Comparison of ENCODE assay signal across 26 cellular contexts in the genomic region with DNA sequence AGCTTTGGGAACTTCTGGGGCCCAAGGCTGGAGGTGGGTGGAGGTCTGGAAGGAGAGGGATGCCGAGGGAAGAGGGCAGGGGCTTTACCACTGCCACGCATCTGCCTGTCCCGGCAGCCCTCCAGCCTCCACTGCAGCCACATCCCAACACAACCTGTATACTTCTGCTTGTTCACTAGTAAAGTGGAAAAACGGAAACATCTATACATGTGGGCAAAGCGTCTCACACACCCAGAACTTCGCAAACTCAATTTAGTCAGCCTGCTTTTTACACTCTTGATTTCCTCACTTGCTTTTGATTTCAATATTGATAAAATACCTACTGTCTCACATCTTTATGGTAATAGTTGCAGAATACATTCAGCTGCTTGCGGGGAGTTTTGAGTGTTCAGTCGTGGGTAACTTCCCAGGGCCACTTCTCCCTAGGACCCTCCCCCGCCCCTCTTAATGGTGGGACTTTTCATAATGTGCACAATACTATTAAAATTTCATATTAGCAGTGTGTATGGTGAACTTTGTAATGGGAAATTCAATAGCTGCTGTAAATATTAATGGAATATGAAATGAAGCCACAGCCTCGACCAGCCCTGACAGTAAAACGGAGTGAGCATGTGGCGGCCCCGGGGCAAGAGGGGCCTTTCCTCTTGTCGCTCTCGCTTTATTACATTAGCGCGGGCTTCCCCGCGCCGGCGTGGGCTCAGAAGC.
DNase-seq lines count a peak whose midpoint lies in the region; ATAC-seq, FAIRE-seq and TF ChIP-seq lines count a peak whose summit lies in the region.
"Had no signal": no experiment of that assay in that cellular context is flagged by ENCODE, and none has a peak within 500 bp of the region (broad histone marks: within the 10 kb centered on the region; RNA-seq: fewer than 3 reads in every experiment).

No MANE protein-coding gene starts in this region.

- no peak for ATAC-seq in thoracic aorta (ENCODE audit: insufficient number of reproducible peaks, low FRiP score, low read depth)
- ATAC-seq in stimulated activated memory B cell treated with anti-CD40 and anti-IgM and Interleukin-4, amounts not matched to agents 10 μg/mL and 1 μg/mL and 100 μg/mL, for 72 hours, result no peak
- ATAC-seq: activated CD8-positive, alpha-beta memory T cell treated with anti-CD3 and anti-CD28 coated beads, Interleukin-2, amount 10 ng/mL, durations not matched to agents 7 days and 5 days; activated naive CD4-positive, alpha-beta T cell treated with anti-CD3 and anti-CD28 coated beads, Interleukin-2, amount 50 U/mL, for 72 hours; activated T-helper 17 cell treated with anti-CD3 and anti-CD28 coated beads, Interleukin-2, amount 50 U/mL, for 72 hours; left lung; natural killer cell; SK-N-SH treated with all-trans-retinoic acid at 6 μM for 48 hours had no signal

- no peak for FAIRE-seq in H1 (lab: Jason Lieb, UNC)
- FAIRE-seq: urothelium cell line had no signal

- H3K27me3 ChIP-seq in H9 (ENCODE audit: insufficient read depth, low read length), result peaks cover 95% of the 10 kb centered on the region
- peaks cover 84 to 100% (median 97%) of the 10 kb centered on the region in 4 experiments for H3K27me3 ChIP-seq in H1 (replicated peaks in 1 of 4; ENCODE audit: control insufficient read depth in 3 of 4, extremely low read depth in 1 of 4, insufficient read depth in 3 of 4, low read length in 3 of 4)
- peaks cover 35% of the 10 kb centered on the region for H3K27me3 ChIP-seq in thoracic aorta (replicated peaks; ENCODE audit: insufficient read depth)

- no peak overlapping the region for H2BK12ac ChIP-seq in H9 (ENCODE audit: insufficient read length, low read depth, low read length)
- no peak overlapping the region; the same call in 1 of the 2 replicates for H2BK12ac ChIP-seq in H1 (ENCODE audit: low read depth, low read length)

- H3K27ac Mint-ChIP-seq in H9 (no peak overlapping the region), nephron (no peak overlapping the region)
- H3K27ac Mint-ChIP-seq in stimulated activated memory B cell treated with anti-CD40 and anti-IgM and Interleukin-4, amounts not matched to agents 10 μg/mL and 1 μg/mL and 100 μg/mL, for 72 hours, result no peak overlapping the region
- H3K27ac Mint-ChIP-seq: activated CD8-positive, alpha-beta memory T cell treated with anti-CD3 and anti-CD28 coated beads, Interleukin-2, amount 10 ng/mL, durations not matched to agents 7 days and 5 days; activated naive CD4-positive, alpha-beta T cell treated with anti-CD3 and anti-CD28 coated beads, Interleukin-2, amount 50 U/mL, for 72 hours; activated T-helper 17 cell treated with anti-CD3 and anti-CD28 coated beads, Interleukin-2, amount 50 U/mL, for 72 hours; CD14-positive monocyte; HFFc6; IgD-negative memory B cell; natural killer cell; progenitor cell of endocrine pancreas had no signal

- WGBS in H9 (ENCODE audit: extremely low coverage, insufficient read length, low lambda C conversion rate), result no CpG with 5 or more reads among the region's 21 CpGs
- 6% methylated on average over 20 of the region's 21 CpGs; no CpG with 5 or more reads in 1 of the 2 experiments for WGBS in H1 (ENCODE audit: extremely low coverage in 1 of 2, insufficient coverage in 1 of 2, insufficient read length in 1 of 2, insufficient replicate concordance in 2 of 2, low coverage in 1 of 2, low lambda C conversion rate in 2 of 2, missing lambda C conversion rate in 1 of 2), 2 experiments

- H3K14ac ChIP-seq in H9 (ENCODE audit: insufficient read depth, low read length) (no peak overlapping the region), H1 (ENCODE audit: insufficient read length) (no peak overlapping the region)

- H3T11ph ChIP-seq in H9 (ENCODE audit: low read length), result no peak overlapping the region

- H3K4me1 ChIP-seq in H9 (ENCODE audit: insufficient read depth, low read length), result no peaks in the 10 kb centered on the region
- peaks cover 3 to 11% (median 4%) of the 10 kb centered on the region in 4 experiments; a peak in 5 of 7 replicates for H3K4me1 ChIP-seq in H1 (replicated peaks in 1 of 4; ENCODE audit: control insufficient read depth in 3 of 4, insufficient read depth in 4 of 4, low read length in 3 of 4)
- H3K4me1 ChIP-seq in thoracic aorta (ENCODE audit: control insufficient read depth in 1 of 2, low read depth in 2 of 2), result peaks cover 7 to 19% of the 10 kb centered on the region in 2 donors

- POLR2A ChIA-PET in H1 (lab: Charles Lee; ENCODE audit: partially characterized antibody), result interaction anchor here (1.0 to 1.9 kb wide), 4 partner anchors 47 to 78 kb away, joined by 3 to 8 read pairs (median 6); no protein-coding TSS in a partner anchor

- DNase-seq in H9 (no peak), H1 (ENCODE audit: low read depth in 1 of 2, low spot score in 2 of 2) (no peak), thoracic aorta (ENCODE audit: low spot score) (no peak), NCI-H774 (lab: John Stamatoyannopoulos, UW) (no peak), midbrain (lab: John Stamatoyannopoulos, UW) (no peak)
- DNase-seq: activated CD4-positive, alpha-beta T cell treated with anti-CD3 and anti-CD28 coated beads, Interleukin-2, amount 10 ng/mL, durations not matched to agents 7 days and 5 days; activated CD8-positive, alpha-beta memory T cell treated with anti-CD3 and anti-CD28 coated beads, Interleukin-2, amount 10 ng/mL, durations not matched to agents 7 days and 5 days; foreskin fibroblast; heart right ventricle; HFFc6; immature natural killer cell; natural killer cell; NCI-H2029 treated with DMSO at 0.1 percent for 48 hours; NCI-H345; sigmoid colon; stimulated activated CD8-positive, alpha-beta memory T cell treated with anti-CD3 and anti-CD28 coated beads, Interleukin-4, amount 100 ng/mL, for 48 hours had no signal

- H2AFZ ChIP-seq in H9 (ENCODE audit: low read length) (no peak overlapping the region), H1 (ENCODE audit: low read length) (no peak overlapping the region)

- H3K79me2 ChIP-seq in H9 (ENCODE audit: insufficient read depth, low read length), result no peaks in the 10 kb centered on the region
- H3K79me2 ChIP-seq in H1 (ENCODE audit: control insufficient read depth in 1 of 2, insufficient read depth in 2 of 2, low read length in 2 of 2), result no peaks in the 10 kb centered on the region

- H3K4me2 ChIP-seq in H9 (ENCODE audit: insufficient read depth, insufficient read length, low read length) (peak overlapping the region; percentile 26), H1 (ENCODE audit: insufficient read depth in 1 of 2, low read depth in 2 of 2, low read length in 2 of 2) (peak overlapping the region; percentile 54 to 70)

- H4K5ac ChIP-seq in H9 (ENCODE audit: insufficient read length, low read depth, low read length) (no peak overlapping the region), H1 (ENCODE audit: insufficient read length, low read depth, low read length) (no peak overlapping the region)

- no peak for TF ChIP-seq POLR2A in H1 (IDR thresholded peaks at IDR 0.05; ENCODE audit: control extremely low read depth in 1 of 2, low read depth in 2 of 2, low read length in 2 of 2)

- H3K9me3 ChIP-seq in H9 (ENCODE audit: control insufficient read depth, low read depth, low read length), result no peaks in the 10 kb centered on the region
- no peaks in the 10 kb centered on the region for H3K9me3 ChIP-seq in H1 (ENCODE audit: insufficient read depth in 2 of 2, low read depth in 1 of 2, low read length in 1 of 2)
- H3K9me3 ChIP-seq in thoracic aorta, result no peaks in the 10 kb centered on the region
- H3K9me3 ChIP-seq: heart right ventricle, left lung, sigmoid colon had no signal

- H3K4ac ChIP-seq in H9 (ENCODE audit: low read depth, low read length) (no peak overlapping the region), H1 (replicated peaks; ENCODE audit: insufficient read length, low read depth, low read length) (no peak overlapping the region)

- no peaks in the 10 kb centered on the region for H3K23me2 ChIP-seq in H9 (ENCODE audit: insufficient read length, low read depth, low read length, poor library complexity, severe bottlenecking)
- no peaks in the 10 kb centered on the region; the same call in 1 of the 2 replicates for H3K23me2 ChIP-seq in H1 (ENCODE audit: low read depth, low read length)

- no peak overlapping the region for H2BK20ac ChIP-seq in H9 (ENCODE audit: low read depth, low read length, poor library complexity, severe bottlenecking)
- H2BK20ac ChIP-seq in H1 (ENCODE audit: low read length), result no peak overlapping the region; the same call in 1 of the 2 replicates

- H3K23ac ChIP-seq in H9 (ENCODE audit: insufficient read length, low read depth, low read length), result no peak overlapping the region
- H3K23ac ChIP-seq in H1 (ENCODE audit: insufficient read length), result no peak overlapping the region

- H3K27me3 Mint-ChIP-seq in H9 (ENCODE audit: low read depth), result peaks cover 100% of the 10 kb centered on the region
- H3K27me3 Mint-ChIP-seq in nephron (ENCODE audit: low read depth), result peaks cover 100% of the 10 kb centered on the region
- peaks cover 70% of the 10 kb centered on the region for H3K27me3 Mint-ChIP-seq in stimulated activated memory B cell treated with anti-CD40 and anti-IgM and Interleukin-4, amounts not matched to agents 10 μg/mL and 1 μg/mL and 100 μg/mL, for 72 hours

- H3K9me3 Mint-ChIP-seq in H9, result peaks cover 4 to 5% of the 10 kb centered on the region in 2 experiments; a peak in 2 of 5 replicates
- H3K9me3 Mint-ChIP-seq in nephron, result no peaks in the 10 kb centered on the region
- no peaks in the 10 kb centered on the region for H3K9me3 Mint-ChIP-seq in stimulated activated memory B cell treated with anti-CD40 and anti-IgM and Interleukin-4, amounts not matched to agents 10 μg/mL and 1 μg/mL and 100 μg/mL, for 72 hours
- H3K9me3 Mint-ChIP-seq: activated CD4-positive, alpha-beta T cell treated with anti-CD3 and anti-CD28 coated beads, Interleukin-2, amount 10 ng/mL, durations not matched to agents 7 days and 5 days; activated naive CD4-positive, alpha-beta T cell treated with anti-CD3 and anti-CD28 coated beads, Interleukin-2, amount 50 U/mL, for 72 hours; activated T-helper 17 cell treated with anti-CD3 and anti-CD28 coated beads, Interleukin-2, amount 50 U/mL, for 72 hours; HFFc6; natural killer cell had no signal

- H3K4me1 Mint-ChIP-seq in H9 (peaks cover 7 to 30% of the 10 kb centered on the region in 2 experiments), nephron (peaks cover 13% of the 10 kb centered on the region)
- H3K4me1 Mint-ChIP-seq in stimulated activated memory B cell treated with anti-CD40 and anti-IgM and Interleukin-4, amounts not matched to agents 10 μg/mL and 1 μg/mL and 100 μg/mL, for 72 hours, result peaks cover 6% of the 10 kb centered on the region
- H3K4me1 Mint-ChIP-seq: activated CD4-positive, alpha-beta T cell treated with anti-CD3 and anti-CD28 coated beads, Interleukin-2, amount 10 ng/mL, durations not matched to agents 7 days and 5 days; activated CD8-positive, alpha-beta memory T cell treated with anti-CD3 and anti-CD28 coated beads, Interleukin-2, amount 10 ng/mL, durations not matched to agents 7 days and 5 days; activated T-helper 17 cell treated with anti-CD3 and anti-CD28 coated beads, Interleukin-2, amount 50 U/mL, for 72 hours; CD14-positive monocyte; IgD-negative memory B cell; immature natural killer cell had no signal

- H3K79me1 ChIP-seq in H9 (ENCODE audit: insufficient read depth, low read depth, low read length, poor library complexity, severe bottlenecking), result no peaks in the 10 kb centered on the region
- H3K79me1 ChIP-seq in H1 (ENCODE audit: low read depth, low read length), result no peaks in the 10 kb centered on the region

- H2BK5ac ChIP-seq in H9 (ENCODE audit: insufficient read length, low read length) (no peak overlapping the region), H1 (ENCODE audit: low read depth, low read length) (no peak overlapping the region)

- H3K18ac ChIP-seq in H9 (ENCODE audit: insufficient read length, low read depth, low read length), result no peak overlapping the region
- no peak overlapping the region for H3K18ac ChIP-seq in H1 (ENCODE audit: extremely low read depth, low read length)

- CTCF ChIA-PET in H1 (lab: Charles Lee; ENCODE audit: partially characterized antibody), result interaction anchor here (1.0 to 4.5 kb wide), 8 partner anchors 11 to 1340 kb away, joined by 3 to 25 read pairs (median 8); no protein-coding TSS in a partner anchor

- H2AK5ac ChIP-seq in H9 (ENCODE audit: insufficient read length, low read length) (no peak overlapping the region), H1 (ENCODE audit: low read depth, low read length) (no peak overlapping the region; the same call in 1 of the 2 replicates)

- H3K36me3 Mint-ChIP-seq in H9 (ENCODE audit: insufficient read depth in 1 of 3, low read depth in 3 of 3) (no peaks in the 10 kb centered on the region; a peak in 1 of 7 replicates), nephron (ENCODE audit: low read depth) (no peaks in the 10 kb centered on the region)
- no peaks in the 10 kb centered on the region for H3K36me3 Mint-ChIP-seq in stimulated activated memory B cell treated with anti-CD40 and anti-IgM and Interleukin-4, amounts not matched to agents 10 μg/mL and 1 μg/mL and 100 μg/mL, for 72 hours
- H3K36me3 Mint-ChIP-seq: activated CD8-positive, alpha-beta memory T cell treated with anti-CD3 and anti-CD28 coated beads, Interleukin-2, amount 10 ng/mL, durations not matched to agents 7 days and 5 days; CD14-positive monocyte; IgD-negative memory B cell; immature natural killer cell; natural killer cell had no signal

- no peak overlapping the region for H3K9ac ChIP-seq in H9 (ENCODE audit: extremely low read depth, insufficient read length, low read length)
- H3K9ac ChIP-seq in H1 (replicated peaks in 1 of 4; ENCODE audit: extremely low read depth in 1 of 4, low read depth in 3 of 4, low read length in 3 of 4), result no peak overlapping the region

- H2BK120ac ChIP-seq in H9 (ENCODE audit: low read depth, low read length, poor library complexity, severe bottlenecking) (no peak overlapping the region), H1 (replicated peaks; ENCODE audit: low read depth, low read length) (no peak overlapping the region)

- H4K8ac ChIP-seq in H9 (replicated peaks; ENCODE audit: insufficient read length, low read depth, low read length) (no peak overlapping the region), H1 (ENCODE audit: extremely low read depth, insufficient read depth, low read length) (no peak overlapping the region)

- H4K91ac ChIP-seq in H9 (ENCODE audit: insufficient read length, low read depth, low read length), result no peak overlapping the region
- no peak overlapping the region for H4K91ac ChIP-seq in H1 (replicated peaks; ENCODE audit: insufficient read length, low read length)

- no peak overlapping the region for H3K27ac ChIP-seq in H9 (ENCODE audit: insufficient read length, low read depth, low read length)
- no peak overlapping the region for H3K27ac ChIP-seq in H1 (ENCODE audit: low read depth, low read length)
- H3K27ac ChIP-seq in thoracic aorta, result no peak overlapping the region
- H3K27ac ChIP-seq: heart right ventricle, left lung, sigmoid colon had no signal

- no peak for TF ChIP-seq RAD21 in H1 (IDR thresholded peaks at IDR 0.05 in 1 of 2, conservative IDR thresholded peaks at IDR 0.05 in 1 of 2; ENCODE audit: low read depth in 2 of 2, low read length in 2 of 2)

- H2BK15ac ChIP-seq in H9 (ENCODE audit: low read depth, low read length), result no peak overlapping the region
- no peak overlapping the region for H2BK15ac ChIP-seq in H1 (ENCODE audit: low read length)

- H3K36me3 ChIP-seq in H1 (ENCODE audit: control insufficient read depth in 2 of 4, insufficient read depth in 4 of 4, low read length in 3 of 4), result no peaks in the 10 kb centered on the region
- no peaks in the 10 kb centered on the region for H3K36me3 ChIP-seq in thoracic aorta
- H3K36me3 ChIP-seq: heart right ventricle, left lung, sigmoid colon had no signal

- no peak for TF ChIP-seq EP300 in H1 (IDR thresholded peaks at IDR 0.05; ENCODE audit: borderline replicate concordance in 1 of 2, low read depth in 2 of 2, low read length in 2 of 2)

- H3K56ac ChIP-seq in H9 (ENCODE audit: insufficient read length, low read depth, low read length) (no peak overlapping the region), H1 (replicated peaks; ENCODE audit: insufficient read length, low read depth, low read length) (no peak overlapping the region)

- peak overlapping the region in 1 of 2 experiments; percentile 76; a peak in 4 of 5 replicates for H3K4me3 Mint-ChIP-seq in H9
- H3K4me3 Mint-ChIP-seq in nephron, result peak overlapping the region; percentile 69 to 79 (median 70)
- H3K4me3 Mint-ChIP-seq in stimulated activated memory B cell treated with anti-CD40 and anti-IgM and Interleukin-4, amounts not matched to agents 10 μg/mL and 1 μg/mL and 100 μg/mL, for 72 hours, result no peak overlapping the region
- H3K4me3 Mint-ChIP-seq: activated CD4-positive, alpha-beta T cell treated with anti-CD3 and anti-CD28 coated beads, Interleukin-2, amount 10 ng/mL, durations not matched to agents 7 days and 5 days; activated CD8-positive, alpha-beta memory T cell treated with anti-CD3 and anti-CD28 coated beads, Interleukin-2, amount 10 ng/mL, durations not matched to agents 7 days and 5 days; activated T-helper 17 cell treated with anti-CD3 and anti-CD28 coated beads, Interleukin-2, amount 50 U/mL, for 72 hours; HFFc6; immature natural killer cell; natural killer cell had no signal

- H4K20me1 ChIP-seq in H9 (ENCODE audit: control insufficient read depth, insufficient read depth, insufficient read length) (no peaks in the 10 kb centered on the region), H1 (replicated peaks in 1 of 2; ENCODE audit: control insufficient read depth in 1 of 2, insufficient read depth in 2 of 2, low read length in 2 of 2) (peaks cover 20 to 23% of the 10 kb centered on the region in 2 experiments)

- H3K4me3 ChIP-seq in H1 (ENCODE audit: extremely low read depth in 1 of 4, insufficient read depth in 2 of 4, low read depth in 3 of 4, low read length in 4 of 4) (peak overlapping the region in 1 of 4 experiments; percentile 47; a peak in 2 of 8 replicates), thoracic aorta (peak overlapping the region; percentile 53)
- H3K4me3 ChIP-seq: left lung had no signal

- TF ChIP-seq CTCF in H9 (conservative IDR thresholded peaks at IDR 0.05), result no peak
- no peak for TF ChIP-seq CTCF in H1 (IDR thresholded peaks at IDR 0.05; ENCODE audit: control extremely low read depth in 1 of 3, insufficient read depth in 1 of 3, low read depth in 1 of 3, low read length in 3 of 3)
- no peak for TF ChIP-seq CTCF in nephron (IDR thresholded peaks at IDR 0.05; ENCODE audit: unreplicated experiment in 3 of 3)
- TF ChIP-seq CTCF in thoracic aorta (IDR thresholded peaks at IDR 0.05), result no peak
